In genomic region chr6:11203306-11204009, GRCh38 we compare ENCODE assay signal across 1 cellular context.
TF ChIP-seq lines count a peak whose summit lies in the region.

No MANE protein-coding gene starts in this region.

TF ChIP-seq in HepG2, 621 proteins besides CTCF, POLR2A, EP300 and RAD21 (continued from another document):
- TF ChIP-seq ATF1 (CRISPR knock-in tag; IDR thresholded peaks at IDR 0.05) (peak; percentile 3; the same call in 1 of the 2 replicates), STAT6 (CRISPR knock-in tag; IDR thresholded peaks at IDR 0.05; ENCODE audit: borderline replicate concordance) (no peak), TFDP2 (CRISPR knock-in tag; IDR thresholded peaks at IDR 0.05) (0 out of 2 replicates have a peak, but pooled peaks have one; percentile 2), CBX1 (IDR thresholded peaks at IDR 0.05; ENCODE audit: low read depth) (no peak), ZNF737 (CRISPR knock-in tag; IDR thresholded peaks at IDR 0.05; ENCODE audit: borderline replicate concordance) (no peak), MATR3 (CRISPR knock-in tag; IDR thresholded peaks at IDR 0.05) (no peak), ZNF451 (CRISPR knock-in tag; IDR thresholded peaks at IDR 0.05) (no peak), ZNF883 (CRISPR knock-in tag; IDR thresholded peaks at IDR 0.05; ENCODE audit: not compliant biosample characterization) (no peak), ZNF256 (CRISPR knock-in tag; conservative IDR thresholded peaks at IDR 0.05) (no peak), KLF15 (CRISPR knock-in tag; IDR thresholded peaks at IDR 0.05; ENCODE audit: borderline replicate concordance) (no peak), MTA3 (CRISPR knock-in tag; IDR thresholded peaks at IDR 0.05) (no peak), CC2D1A (CRISPR knock-in tag; IDR thresholded peaks at IDR 0.05) (no peak), NFE2 (CRISPR knock-in tag; IDR thresholded peaks at IDR 0.05) (no peak), DMTF1 (CRISPR knock-in tag; IDR thresholded peaks at IDR 0.05) (no peak), ZNF513 (CRISPR knock-in tag; conservative IDR thresholded peaks at IDR 0.05) (no peak), ZNF138 (CRISPR knock-in tag; IDR thresholded peaks at IDR 0.05; ENCODE audit: low read depth) (0 out of 2 replicates have a peak, but pooled peaks have one; percentile 28), RBM22 (optimal IDR thresholded peaks at IDR 0.05; ENCODE audit: low read length) (peak; percentile 71), ZBTB33 (CRISPR knock-in tag; IDR thresholded peaks at IDR 0.05) (no peak), SNAPC2 (CRISPR knock-in tag; IDR thresholded peaks at IDR 0.05) (0 out of 2 replicates have a peak, but pooled peaks have one; percentile 12), ZNF460 (CRISPR knock-in tag; IDR thresholded peaks at IDR 0.05; ENCODE audit: borderline replicate concordance) (no peak), ZGPAT (CRISPR knock-in tag; IDR thresholded peaks at IDR 0.05) (0 out of 2 replicates have a peak, but pooled peaks have one; percentile 39), ZNF629 (CRISPR knock-in tag; conservative IDR thresholded peaks at IDR 0.05) (no peak), ZNF232 (CRISPR knock-in tag; IDR thresholded peaks at IDR 0.05; ENCODE audit: borderline replicate concordance) (no peak), ZHX2 (IDR thresholded peaks at IDR 0.05; ENCODE audit: low read depth) (no peak), ZHX2 (CRISPR knock-in tag; IDR thresholded peaks at IDR 0.05; ENCODE audit: borderline replicate concordance) (no peak), ZNF101 (CRISPR knock-in tag; IDR thresholded peaks at IDR 0.05; ENCODE audit: borderline replicate concordance, low read depth) (no peak), IKZF4 (CRISPR knock-in tag; IDR thresholded peaks at IDR 0.05; ENCODE audit: borderline replicate concordance, low read depth, not compliant biosample characterization) (no peak), ZNF280B (CRISPR knock-in tag; IDR thresholded peaks at IDR 0.05; ENCODE audit: borderline replicate concordance) (no peak), FOXP1 (IDR thresholded peaks at IDR 0.05) (no peak), FOXP1 (CRISPR knock-in tag; IDR thresholded peaks at IDR 0.05) (no peak), NR2C2 (CRISPR knock-in tag; IDR thresholded peaks at IDR 0.05; ENCODE audit: borderline replicate concordance) (no peak), NFKBIZ (CRISPR knock-in tag; IDR thresholded peaks at IDR 0.05) (peak; percentile 3; the same call in 1 of the 2 replicates), ZBTB26 (CRISPR knock-in tag; IDR thresholded peaks at IDR 0.05; ENCODE audit: borderline replicate concordance) (no peak), ZNF160 (CRISPR knock-in tag; IDR thresholded peaks at IDR 0.05) (no peak), ARNTL (CRISPR knock-in tag; IDR thresholded peaks at IDR 0.05) (0 out of 2 replicates have a peak, but pooled peaks have one; percentile 8), MBNL3 (CRISPR knock-in tag; conservative IDR thresholded peaks at IDR 0.05) (no peak), PITX1 (CRISPR knock-in tag; IDR thresholded peaks at IDR 0.05) (no peak), FOXA1 (IDR thresholded peaks at IDR 0.05) (no peak), FOXA1 (CRISPR knock-in tag; IDR thresholded peaks at IDR 0.05) (no peak)
